Comparison of ENCODE assay signal across 1 cellular context in the genomic region with DNA sequence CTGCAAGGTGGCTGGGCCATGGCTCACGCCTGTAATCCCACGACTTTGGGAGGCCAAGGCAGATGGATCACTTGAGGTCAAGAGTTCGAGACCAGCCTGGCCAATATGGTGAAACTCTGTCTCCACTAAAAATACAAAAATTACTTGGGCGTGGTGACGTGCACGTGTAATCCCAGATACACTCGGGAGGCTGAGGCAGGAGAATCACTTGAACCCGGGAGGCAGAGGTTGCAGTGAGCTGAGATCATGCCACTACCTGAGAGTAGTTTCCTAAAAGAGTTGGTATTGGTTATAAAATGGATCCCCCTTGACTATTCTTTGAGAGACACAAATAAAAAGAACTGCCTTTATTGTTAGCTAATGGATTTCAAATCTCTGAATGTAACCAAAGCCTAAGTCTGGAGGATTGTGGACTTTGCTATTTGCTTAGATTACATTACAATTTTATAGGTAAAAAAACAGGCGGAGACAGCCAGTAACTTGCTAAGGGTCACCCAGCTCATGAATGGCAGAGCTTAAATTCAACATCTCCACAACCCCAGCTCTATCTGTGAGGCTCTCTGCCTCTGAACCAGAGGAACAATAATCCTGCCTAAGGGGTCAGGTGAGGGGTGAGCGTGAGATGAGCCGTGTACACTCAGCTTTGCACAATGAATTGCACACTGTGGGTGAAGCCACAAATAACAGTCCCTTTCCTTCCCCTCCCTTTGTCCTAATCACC.
A peak's percentile ranks its signal among the peaks of the same experiment; 100 is the strongest.
TF ChIP-seq lines count a peak whose summit lies in the region.

No MANE protein-coding gene starts in this region.

TF ChIP-seq in HepG2, 621 proteins besides CTCF, POLR2A, EP300 and RAD21 (continued from another document and continues in another):
- peak; percentile 50; the same call in 1 of the 2 replicates for TF ChIP-seq CREM (IDR thresholded peaks at IDR 0.05)
- TF ChIP-seq CREM (CRISPR knock-in tag; IDR thresholded peaks at IDR 0.05): no peak
- no peak for TF ChIP-seq ZFP36L1 (CRISPR knock-in tag; IDR thresholded peaks at IDR 0.05)
- TF ChIP-seq MED1 (CRISPR knock-in tag; IDR thresholded peaks at IDR 0.05): peak; percentile 40; the same call in 1 of the 2 replicates
- TF ChIP-seq JUNB (CRISPR knock-in tag; IDR thresholded peaks at IDR 0.05; ENCODE audit: borderline replicate concordance): no peak
- peak; percentile 68 for TF ChIP-seq HNF4G (IDR thresholded peaks at IDR 0.05; ENCODE audit: borderline replicate concordance, low read depth, low read length)
- TF ChIP-seq HNF4G (CRISPR knock-in tag; IDR thresholded peaks at IDR 0.05; ENCODE audit: borderline replicate concordance, low read depth): no peak; the same call in 1 of the 2 replicates
- TF ChIP-seq, protein P1, sequence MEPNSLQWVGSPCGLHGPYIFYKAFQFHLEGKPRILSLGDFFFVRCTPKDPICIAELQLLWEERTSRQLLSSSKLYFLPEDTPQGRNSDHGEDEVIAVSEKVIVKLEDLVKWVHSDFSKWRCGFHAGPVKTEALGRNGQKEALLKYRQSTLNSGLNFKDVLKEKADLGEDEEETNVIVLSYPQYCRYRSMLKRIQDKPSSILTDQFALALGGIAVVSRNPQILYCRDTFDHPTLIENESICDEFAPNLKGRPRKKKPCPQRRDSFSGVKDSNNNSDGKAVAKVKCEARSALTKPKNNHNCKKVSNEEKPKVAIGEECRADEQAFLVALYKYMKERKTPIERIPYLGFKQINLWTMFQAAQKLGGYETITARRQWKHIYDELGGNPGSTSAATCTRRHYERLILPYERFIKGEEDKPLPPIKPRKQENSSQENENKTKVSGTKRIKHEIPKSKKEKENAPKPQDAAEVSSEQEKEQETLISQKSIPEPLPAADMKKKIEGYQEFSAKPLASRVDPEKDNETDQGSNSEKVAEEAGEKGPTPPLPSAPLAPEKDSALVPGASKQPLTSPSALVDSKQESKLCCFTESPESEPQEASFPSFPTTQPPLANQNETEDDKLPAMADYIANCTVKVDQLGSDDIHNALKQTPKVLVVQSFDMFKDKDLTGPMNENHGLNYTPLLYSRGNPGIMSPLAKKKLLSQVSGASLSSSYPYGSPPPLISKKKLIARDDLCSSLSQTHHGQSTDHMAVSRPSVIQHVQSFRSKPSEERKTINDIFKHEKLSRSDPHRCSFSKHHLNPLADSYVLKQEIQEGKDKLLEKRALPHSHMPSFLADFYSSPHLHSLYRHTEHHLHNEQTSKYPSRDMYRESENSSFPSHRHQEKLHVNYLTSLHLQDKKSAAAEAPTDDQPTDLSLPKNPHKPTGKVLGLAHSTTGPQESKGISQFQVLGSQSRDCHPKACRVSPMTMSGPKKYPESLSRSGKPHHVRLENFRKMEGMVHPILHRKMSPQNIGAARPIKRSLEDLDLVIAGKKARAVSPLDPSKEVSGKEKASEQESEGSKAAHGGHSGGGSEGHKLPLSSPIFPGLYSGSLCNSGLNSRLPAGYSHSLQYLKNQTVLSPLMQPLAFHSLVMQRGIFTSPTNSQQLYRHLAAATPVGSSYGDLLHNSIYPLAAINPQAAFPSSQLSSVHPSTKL (CRISPR knock-in tag; IDR thresholded peaks at IDR 0.05): peak; percentile 58
- no peak for TF ChIP-seq SMAD1 (CRISPR knock-in tag; IDR thresholded peaks at IDR 0.05; ENCODE audit: borderline replicate concordance, low read depth)
- TF ChIP-seq NCOA2 (CRISPR knock-in tag; IDR thresholded peaks at IDR 0.05): peak; percentile 68
- TF ChIP-seq PITX1 (CRISPR knock-in tag; IDR thresholded peaks at IDR 0.05): peak; percentile 65; the same call in 1 of the 2 replicates
- TF ChIP-seq SOX13 (IDR thresholded peaks at IDR 0.05): 0 out of 2 replicates have a peak, but pooled peaks have one; percentile 15
- peak in 1 of 2 experiments; percentile 82; a peak in 2 of 4 replicates for TF ChIP-seq SOX13 (CRISPR knock-in tag; conservative IDR thresholded peaks at IDR 0.05 in 1 of 2, IDR thresholded peaks at IDR 0.05 in 1 of 2)
- TF ChIP-seq, protein P2, sequence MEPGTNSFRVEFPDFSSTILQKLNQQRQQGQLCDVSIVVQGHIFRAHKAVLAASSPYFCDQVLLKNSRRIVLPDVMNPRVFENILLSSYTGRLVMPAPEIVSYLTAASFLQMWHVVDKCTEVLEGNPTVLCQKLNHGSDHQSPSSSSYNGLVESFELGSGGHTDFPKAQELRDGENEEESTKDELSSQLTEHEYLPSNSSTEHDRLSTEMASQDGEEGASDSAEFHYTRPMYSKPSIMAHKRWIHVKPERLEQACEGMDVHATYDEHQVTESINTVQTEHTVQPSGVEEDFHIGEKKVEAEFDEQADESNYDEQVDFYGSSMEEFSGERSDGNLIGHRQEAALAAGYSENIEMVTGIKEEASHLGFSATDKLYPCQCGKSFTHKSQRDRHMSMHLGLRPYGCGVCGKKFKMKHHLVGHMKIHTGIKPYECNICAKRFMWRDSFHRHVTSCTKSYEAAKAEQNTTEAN (CRISPR knock-in tag; conservative IDR thresholded peaks at IDR 0.05): peak; percentile 98
- peak; percentile 76 for TF ChIP-seq HNF4A (CRISPR knock-in tag; IDR thresholded peaks at IDR 0.05)
- TF ChIP-seq ADNP (CRISPR knock-in tag; IDR thresholded peaks at IDR 0.05): 0 out of 2 replicates have a peak, but pooled peaks have one; percentile 41
- 0 out of 2 replicates have a peak, but pooled peaks have one; percentile 17 for TF ChIP-seq NFKBIZ (CRISPR knock-in tag; IDR thresholded peaks at IDR 0.05)
- TF ChIP-seq, protein P3, sequence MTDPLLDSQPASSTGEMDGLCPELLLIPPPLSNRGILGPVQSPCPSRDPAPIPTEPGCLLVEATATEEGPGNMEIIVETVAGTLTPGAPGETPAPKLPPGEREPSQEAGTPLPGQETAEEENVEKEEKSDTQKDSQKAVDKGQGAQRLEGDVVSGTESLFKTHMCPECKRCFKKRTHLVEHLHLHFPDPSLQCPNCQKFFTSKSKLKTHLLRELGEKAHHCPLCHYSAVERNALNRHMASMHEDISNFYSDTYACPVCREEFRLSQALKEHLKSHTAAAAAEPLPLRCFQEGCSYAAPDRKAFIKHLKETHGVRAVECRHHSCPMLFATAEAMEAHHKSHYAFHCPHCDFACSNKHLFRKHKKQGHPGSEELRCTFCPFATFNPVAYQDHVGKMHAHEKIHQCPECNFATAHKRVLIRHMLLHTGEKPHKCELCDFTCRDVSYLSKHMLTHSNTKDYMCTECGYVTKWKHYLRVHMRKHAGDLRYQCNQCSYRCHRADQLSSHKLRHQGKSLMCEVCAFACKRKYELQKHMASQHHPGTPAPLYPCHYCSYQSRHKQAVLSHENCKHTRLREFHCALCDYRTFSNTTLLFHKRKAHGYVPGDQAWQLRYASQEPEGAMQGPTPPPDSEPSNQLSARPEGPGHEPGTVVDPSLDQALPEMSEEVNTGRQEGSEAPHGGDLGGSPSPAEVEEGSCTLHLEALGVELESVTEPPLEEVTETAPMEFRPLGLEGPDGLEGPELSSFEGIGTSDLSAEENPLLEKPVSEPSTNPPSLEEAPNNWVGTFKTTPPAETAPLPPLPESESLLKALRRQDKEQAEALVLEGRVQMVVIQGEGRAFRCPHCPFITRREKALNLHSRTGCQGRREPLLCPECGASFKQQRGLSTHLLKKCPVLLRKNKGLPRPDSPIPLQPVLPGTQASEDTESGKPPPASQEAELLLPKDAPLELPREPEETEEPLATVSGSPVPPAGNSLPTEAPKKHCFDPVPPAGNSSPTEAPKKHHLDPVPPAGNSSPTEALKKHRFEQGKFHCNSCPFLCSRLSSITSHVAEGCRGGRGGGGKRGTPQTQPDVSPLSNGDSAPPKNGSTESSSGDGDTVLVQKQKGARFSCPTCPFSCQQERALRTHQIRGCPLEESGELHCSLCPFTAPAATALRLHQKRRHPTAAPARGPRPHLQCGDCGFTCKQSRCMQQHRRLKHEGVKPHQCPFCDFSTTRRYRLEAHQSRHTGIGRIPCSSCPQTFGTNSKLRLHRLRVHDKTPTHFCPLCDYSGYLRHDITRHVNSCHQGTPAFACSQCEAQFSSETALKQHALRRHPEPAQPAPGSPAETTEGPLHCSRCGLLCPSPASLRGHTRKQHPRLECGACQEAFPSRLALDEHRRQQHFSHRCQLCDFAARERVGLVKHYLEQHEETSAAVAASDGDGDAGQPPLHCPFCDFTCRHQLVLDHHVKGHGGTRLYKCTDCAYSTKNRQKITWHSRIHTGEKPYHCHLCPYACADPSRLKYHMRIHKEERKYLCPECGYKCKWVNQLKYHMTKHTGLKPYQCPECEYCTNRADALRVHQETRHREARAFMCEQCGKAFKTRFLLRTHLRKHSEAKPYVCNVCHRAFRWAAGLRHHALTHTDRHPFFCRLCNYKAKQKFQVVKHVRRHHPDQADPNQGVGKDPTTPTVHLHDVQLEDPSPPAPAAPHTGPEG (CRISPR knock-in tag; IDR thresholded peaks at IDR 0.05): 0 out of 2 replicates have a peak, but pooled peaks have one; percentile 37
- TF ChIP-seq GATAD2A (CRISPR knock-in tag; IDR thresholded peaks at IDR 0.05): peak; percentile 75
- TF ChIP-seq, protein P4, sequence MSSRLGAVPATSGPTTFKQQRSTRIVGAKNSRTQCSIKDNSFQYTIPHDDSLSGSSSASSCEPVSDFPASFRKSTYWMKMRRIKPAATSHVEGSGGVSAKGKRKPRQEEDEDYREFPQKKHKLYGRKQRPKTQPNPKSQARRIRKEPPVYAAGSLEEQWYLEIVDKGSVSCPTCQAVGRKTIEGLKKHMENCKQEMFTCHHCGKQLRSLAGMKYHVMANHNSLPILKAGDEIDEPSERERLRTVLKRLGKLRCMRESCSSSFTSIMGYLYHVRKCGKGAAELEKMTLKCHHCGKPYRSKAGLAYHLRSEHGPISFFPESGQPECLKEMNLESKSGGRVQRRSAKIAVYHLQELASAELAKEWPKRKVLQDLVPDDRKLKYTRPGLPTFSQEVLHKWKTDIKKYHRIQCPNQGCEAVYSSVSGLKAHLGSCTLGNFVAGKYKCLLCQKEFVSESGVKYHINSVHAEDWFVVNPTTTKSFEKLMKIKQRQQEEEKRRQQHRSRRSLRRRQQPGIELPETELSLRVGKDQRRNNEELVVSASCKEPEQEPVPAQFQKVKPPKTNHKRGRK (CRISPR knock-in tag; IDR thresholded peaks at IDR 0.05): no peak
- TF ChIP-seq SIX1 (CRISPR knock-in tag; IDR thresholded peaks at IDR 0.05; ENCODE audit: borderline replicate concordance): peak; percentile 75
- no peak for TF ChIP-seq NONO (IDR thresholded peaks at IDR 0.05)
- TF ChIP-seq NONO (CRISPR knock-in tag; conservative IDR thresholded peaks at IDR 0.05): no peak
- peak; percentile 53 for TF ChIP-seq RARA (CRISPR knock-in tag; IDR thresholded peaks at IDR 0.05)
- 0 out of 2 replicates have a peak, but pooled peaks have one; percentile 43 for TF ChIP-seq ZNF329 (CRISPR knock-in tag; IDR thresholded peaks at IDR 0.05; ENCODE audit: low read depth)
- TF ChIP-seq TMF1 (CRISPR knock-in tag; IDR thresholded peaks at IDR 0.05; ENCODE audit: low read depth): no peak
- TF ChIP-seq ISL2 (CRISPR knock-in tag; IDR thresholded peaks at IDR 0.05): peak; percentile 52; the same call in 1 of the 2 replicates
- peak; percentile 49; the same call in 1 of the 2 replicates for TF ChIP-seq NFIC (IDR thresholded peaks at IDR 0.05; ENCODE audit: low read length)
- TF ChIP-seq POLR2G (IDR thresholded peaks at IDR 0.05; ENCODE audit: low read depth, low read length): peak; percentile 51; the same call in 1 of the 2 replicates
- no peak for TF ChIP-seq SOX6 (IDR thresholded peaks at IDR 0.05)
- peak; percentile 49; the same call in 1 of the 2 replicates for TF ChIP-seq SOX6 (CRISPR knock-in tag; IDR thresholded peaks at IDR 0.05)
- TF ChIP-seq, protein P5, sequence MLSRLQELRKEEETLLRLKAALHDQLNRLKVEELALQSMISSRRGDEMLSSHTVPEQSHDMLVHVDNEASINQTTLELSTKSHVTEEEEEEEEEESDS (CRISPR knock-in tag; IDR thresholded peaks at IDR 0.05; ENCODE audit: borderline replicate concordance): no peak
- no peak for TF ChIP-seq FOXA1 (IDR thresholded peaks at IDR 0.05)
- peak; percentile 50; the same call in 1 of the 2 replicates for TF ChIP-seq FOXA1 (CRISPR knock-in tag; IDR thresholded peaks at IDR 0.05)
- 0 out of 2 replicates have a peak, but pooled peaks have one; percentile 4 for TF ChIP-seq ZNF331 (CRISPR knock-in tag; IDR thresholded peaks at IDR 0.05)
- no peak for TF ChIP-seq ZFP41 (CRISPR knock-in tag; IDR thresholded peaks at IDR 0.05; ENCODE audit: borderline replicate concordance)
- peak; percentile 73 for TF ChIP-seq BCL6 (CRISPR knock-in tag; IDR thresholded peaks at IDR 0.05)
- TF ChIP-seq ZNF263 (CRISPR knock-in tag; IDR thresholded peaks at IDR 0.05): peak; percentile 7; the same call in 1 of the 2 replicates
- TF ChIP-seq ZNF652 (CRISPR knock-in tag; IDR thresholded peaks at IDR 0.05; ENCODE audit: borderline replicate concordance, low read depth): peak; percentile 59; the same call in 1 of the 2 replicates
- TF ChIP-seq NR2F6 (IDR thresholded peaks at IDR 0.05): peak; percentile 54
- TF ChIP-seq NR2F6 (CRISPR knock-in tag; IDR thresholded peaks at IDR 0.05): peak; percentile 63; the same call in 1 of the 2 replicates
- TF ChIP-seq SIX4 (CRISPR knock-in tag; IDR thresholded peaks at IDR 0.05): 0 out of 2 replicates have a peak, but pooled peaks have one; percentile 18
- TF ChIP-seq, protein P6, sequence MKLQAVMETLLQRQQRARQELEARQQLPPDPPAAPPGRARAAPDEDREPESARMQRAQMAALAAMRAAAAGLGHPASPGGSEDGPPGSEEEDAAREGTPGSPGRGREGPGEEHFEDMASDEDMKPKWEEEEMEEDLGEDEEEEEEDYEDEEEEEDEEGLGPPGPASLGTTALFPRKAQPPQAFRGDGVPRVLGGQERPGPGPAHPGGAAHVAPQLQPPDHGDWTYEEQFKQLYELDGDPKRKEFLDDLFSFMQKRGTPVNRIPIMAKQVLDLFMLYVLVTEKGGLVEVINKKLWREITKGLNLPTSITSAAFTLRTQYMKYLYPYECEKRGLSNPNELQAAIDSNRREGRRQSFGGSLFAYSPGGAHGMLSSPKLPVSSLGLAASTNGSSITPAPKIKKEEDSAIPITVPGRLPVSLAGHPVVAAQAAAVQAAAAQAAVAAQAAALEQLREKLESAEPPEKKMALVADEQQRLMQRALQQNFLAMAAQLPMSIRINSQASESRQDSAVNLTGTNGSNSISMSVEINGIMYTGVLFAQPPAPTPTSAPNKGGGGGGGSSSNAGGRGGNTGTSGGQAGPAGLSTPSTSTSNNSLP (IDR thresholded peaks at IDR 0.05; ENCODE audit: low read depth, low read length): peak; percentile 91
- TF ChIP-seq ETV6 (CRISPR knock-in tag; conservative IDR thresholded peaks at IDR 0.05): no peak
- TF ChIP-seq ZNF564 (CRISPR knock-in tag; IDR thresholded peaks at IDR 0.05): 0 out of 2 replicates have a peak, but pooled peaks have one; percentile 17
- peak; percentile 66; the same call in 1 of the 2 replicates for TF ChIP-seq SOX5 (CRISPR knock-in tag; IDR thresholded peaks at IDR 0.05; ENCODE audit: borderline replicate concordance)
